Comparison of ENCODE assay signal across 15 cellular contexts in genomic region chr22:45642966-45643365, GRCh38. TPM values are rescaled to one million over a fixed set of nuclear protein-coding genes. Genes with fewer than 3 reads are reported as not detected.
DNase-seq lines count a peak whose midpoint lies in the region; ATAC-seq and TF ChIP-seq lines count a peak whose summit lies in the region.
"Had no signal": no experiment of that assay in that cellular context is flagged by ENCODE, and none has a peak within 500 bp of the region (broad histone marks: within the 10 kb centered on the region; RNA-seq: fewer than 3 reads in every experiment).

No MANE protein-coding gene starts in this region.

- TF ChIP-seq CTCF in BE2C (IDR thresholded peaks at IDR 0.05; ENCODE audit: low read depth, low read length) (no peak), glutamatergic neuron (IDR thresholded peaks at IDR 0.05; ENCODE audit: partially characterized antibody, unreplicated experiment) (no peak)

- no peak overlapping the region for H3K4me3 Mint-ChIP-seq in activated CD8-positive, alpha-beta memory T cell treated with anti-CD3 and anti-CD28 coated beads, Interleukin-2, amount 10 ng/mL, durations not matched to agents 7 days and 5 days
- no peak overlapping the region for H3K4me3 Mint-ChIP-seq in glutamatergic neuron (ENCODE audit: unreplicated experiment)

- no peak for ATAC-seq in activated CD8-positive, alpha-beta memory T cell treated with anti-CD3 and anti-CD28 coated beads, Interleukin-2, amount 10 ng/mL, durations not matched to agents 7 days and 5 days

- peaks cover 3% of the 10 kb centered on the region; the same call in 1 of the 2 replicates for H3K4me1 ChIP-seq in BE2C

- no peak overlapping the region for H3K27ac Mint-ChIP-seq in activated CD8-positive, alpha-beta memory T cell treated with anti-CD3 and anti-CD28 coated beads, Interleukin-2, amount 10 ng/mL, durations not matched to agents 7 days and 5 days
- no peak overlapping the region for H3K27ac Mint-ChIP-seq in glutamatergic neuron (ENCODE audit: unreplicated experiment)

- CTCF ChIA-PET in activated CD8-positive, alpha-beta memory T cell treated with anti-CD3 and anti-CD28 coated beads, Interleukin-2, amount 10 ng/mL, durations not matched to agents 7 days and 5 days (lab: Charles Lee) = interaction anchor here (1.0 to 1.4 kb wide), 2 partner anchors 60 to 221 kb away, joined by 3 to 5 read pairs; no protein-coding TSS in a partner anchor

- peaks cover 65% of the 10 kb centered on the region for H3K4me1 Mint-ChIP-seq in activated CD8-positive, alpha-beta memory T cell treated with anti-CD3 and anti-CD28 coated beads, Interleukin-2, amount 10 ng/mL, durations not matched to agents 7 days and 5 days
- H3K4me1 Mint-ChIP-seq in glutamatergic neuron (ENCODE audit: low read depth, unreplicated experiment) = peaks cover 2% of the 10 kb centered on the region

- TF ChIP-seq POLR2A in erythroblast (IDR thresholded peaks at IDR 0.05; ENCODE audit: low read length) = no peak

- no peaks in the 10 kb centered on the region for H3K9me3 ChIP-seq in BE2C

- DNase-seq in activated CD8-positive, alpha-beta memory T cell treated with anti-CD3 and anti-CD28 coated beads, Interleukin-2, amount 10 ng/mL, durations not matched to agents 7 days and 5 days = peak; percentile 8
- DNase-seq in activated CD8-positive, alpha-beta memory T cell treated with anti-CD3 and anti-CD28 coated beads for 24 hours = no peak
- peak; percentile 42 for DNase-seq in NCI-H69 (lab: John Stamatoyannopoulos, UW)
- DNase-seq in erythroblast (lab: John Stamatoyannopoulos, UW) = peak; percentile 67 to 80
- no peak for DNase-seq in NCI-H748 (lab: John Stamatoyannopoulos, UW; ENCODE audit: unreplicated experiment)
- no peak for DNase-seq in BE2C
- no peak for DNase-seq in germinal center (ENCODE audit: low spot score)
- DNase-seq in glutamatergic neuron = no peak
- DNase-seq: C1 segment of cervical spinal cord, KG1, NCI-H1048, NCI-H1436, NCI-H2029, NCI-H510A, NCI-H82 had no signal

- H3K27me3 Mint-ChIP-seq in activated CD8-positive, alpha-beta memory T cell treated with anti-CD3 and anti-CD28 coated beads, Interleukin-2, amount 10 ng/mL, durations not matched to agents 7 days and 5 days = peaks cover 49% of the 10 kb centered on the region
- peaks cover 8% of the 10 kb centered on the region for H3K27me3 Mint-ChIP-seq in glutamatergic neuron (ENCODE audit: unreplicated experiment)

- no peaks in the 10 kb centered on the region for H3K9me3 Mint-ChIP-seq in activated CD8-positive, alpha-beta memory T cell treated with anti-CD3 and anti-CD28 coated beads, Interleukin-2, amount 10 ng/mL, durations not matched to agents 7 days and 5 days (ENCODE audit: low read depth)
- H3K9me3 Mint-ChIP-seq in glutamatergic neuron (ENCODE audit: unreplicated experiment) = peaks cover 4% of the 10 kb centered on the region

- no peaks in the 10 kb centered on the region for H3K27me3 ChIP-seq in BE2C

- H3K36me3 Mint-ChIP-seq in activated CD8-positive, alpha-beta memory T cell treated with anti-CD3 and anti-CD28 coated beads, Interleukin-2, amount 10 ng/mL, durations not matched to agents 7 days and 5 days = no peaks in the 10 kb centered on the region
- H3K36me3 Mint-ChIP-seq in glutamatergic neuron (ENCODE audit: unreplicated experiment) = no peaks in the 10 kb centered on the region

- no peak overlapping the region for H3K4me3 ChIP-seq in BE2C (ENCODE audit: low read depth, low read length)

- no peaks in the 10 kb centered on the region for H3K36me3 ChIP-seq in BE2C

RNA-seq across cellular contexts. Expression of gene ATXN10, which starts 28.7 kb away (rescaled TPM):
- total RNA-seq in activated CD8-positive, alpha-beta memory T cell treated with anti-CD3 and anti-CD28 coated beads, Interleukin-2, amount 10 ng/mL, durations not matched to agents 7 days and 5 days = 100 to 1,000 TPM in 1 of 2 experiments, 10 to 100 TPM in 1; 93.6 to 112 TPM
- 126 TPM for polyA plus RNA-seq in BE2C (2012; ENCODE audit: insufficient read depth, insufficient read length, low read depth)
- 191 TPM for total RNA-seq in glutamatergic neuron (ENCODE audit: unreplicated experiment)

Comparison
In these comparisons a context has a peak if more than half of its experiments do, and no peak if none do; other contexts are left out.
1. DNase-seq: peak in activated CD8-positive, alpha-beta memory T cell treated with anti-CD3 and anti-CD28 coated beads, Interleukin-2, amount 10 ng/mL, durations not matched to agents 7 days and 5 days (single experiment), NCI-H69 (single experiment) and erythroblast (2 of 2); none in activated CD8-positive, alpha-beta memory T cell treated with anti-CD3 and anti-CD28 coated beads for 24 hours (single experiment), NCI-H748 (single experiment), BE2C (single experiment), germinal center (single experiment) and glutamatergic neuron (single experiment).